23 cellular contexts compared by ENCODE assay signal in the genomic region with DNA sequence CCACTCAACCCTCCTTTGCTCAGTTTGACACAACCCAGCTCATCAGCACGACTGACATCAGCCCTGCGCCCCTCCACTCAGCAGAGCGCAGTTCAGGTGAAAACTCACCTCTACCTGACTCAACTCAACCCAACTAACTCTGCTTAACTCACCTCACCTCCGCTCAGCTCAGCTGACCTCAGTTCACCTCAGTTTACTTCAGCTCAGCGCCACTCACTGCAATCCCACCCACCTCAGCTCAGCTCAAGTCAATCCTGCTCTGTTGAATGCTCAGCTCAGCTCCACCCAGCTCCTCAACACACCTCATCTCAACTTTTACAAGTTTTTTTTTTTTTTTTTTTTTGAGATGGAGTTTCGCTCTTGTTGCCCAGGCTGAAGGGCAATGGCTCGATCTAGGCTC. TPM values are rescaled to one million over a fixed set of nuclear protein-coding genes. Genes with fewer than 3 reads are reported as not detected.
DNase-seq lines count a peak whose midpoint lies in the region; ATAC-seq, FAIRE-seq and TF ChIP-seq lines count a peak whose summit lies in the region.
"Had no signal": no experiment of that assay in that cellular context is flagged by ENCODE, and none has a peak within 500 bp of the region (broad histone marks: within the 10 kb centered on the region; RNA-seq: fewer than 3 reads in every experiment).

No MANE protein-coding gene starts in this region.

- FAIRE-seq in kidney (lab: Jason Lieb, UNC): no peak
- FAIRE-seq: D721Med had no signal

- no peaks in the 10 kb centered on the region for H3K79me2 ChIP-seq in mammary epithelial cell (ENCODE audit: insufficient read depth, low read length)

- no peaks in the 10 kb centered on the region for H3K27me3 Mint-ChIP-seq in stimulated activated naive CD8-positive, alpha-beta T cell treated with anti-CD3 and anti-CD28 coated beads, Interleukin-15, Interleukin-2, amounts not matched to agents 100 ng/mL and 50 ng/mL, for 24 hours
- H3K27me3 Mint-ChIP-seq: CD8-positive, alpha-beta memory T cell had no signal

- intact Hi-C loops in kidney (cut with DNase I) (no loop called here), mammary epithelial cell (cut with micrococcal nuclease) (no loop called here)

- CTCF ChIA-PET in mammary epithelial cell (lab: Charles Lee; ENCODE audit: low non-redundant PET): no interaction called here

- peaks cover 18% of the 10 kb centered on the region for H3K4me1 Mint-ChIP-seq in stimulated activated naive CD8-positive, alpha-beta T cell treated with anti-CD3 and anti-CD28 coated beads, Interleukin-15, Interleukin-2, amounts not matched to agents 100 ng/mL and 50 ng/mL, for 24 hours (ENCODE audit: low read depth)
- H3K4me1 Mint-ChIP-seq: CD8-positive, alpha-beta memory T cell had no signal

- ATAC-seq in stimulated activated naive CD8-positive, alpha-beta T cell treated with anti-CD3 and anti-CD28 coated beads, Interleukin-15, Interleukin-2, amounts not matched to agents 100 U/mL and 50 U/mL, for 24 hours: no peak
- ATAC-seq in HG03135 (IDR thresholded peaks at IDR 0.05; ENCODE audit: unreplicated experiment) (no peak), HG02571 (IDR thresholded peaks at IDR 0.05; ENCODE audit: unreplicated experiment) (no peak)
- ATAC-seq: Panc1, SK-N-SH treated with all-trans-retinoic acid at 6 μM for 48 hours had no signal

- H3K9me3 Mint-ChIP-seq in stimulated activated naive CD8-positive, alpha-beta T cell treated with anti-CD3 and anti-CD28 coated beads, Interleukin-15, Interleukin-2, amounts not matched to agents 100 ng/mL and 50 ng/mL, for 24 hours: no peaks in the 10 kb centered on the region
- H3K9me3 Mint-ChIP-seq: CD8-positive, alpha-beta memory T cell had no signal

- peak overlapping the region; percentile 34 for H3K27ac Mint-ChIP-seq in stimulated activated naive CD8-positive, alpha-beta T cell treated with anti-CD3 and anti-CD28 coated beads, Interleukin-15, Interleukin-2, amounts not matched to agents 100 ng/mL and 50 ng/mL, for 24 hours
- H3K27ac Mint-ChIP-seq: CD8-positive, alpha-beta memory T cell had no signal

- BruUV-seq in mammary epithelial cell (replicated peaks; lab: Mats Ljungman, UMichigan): no TSS peak

- no peak overlapping the region for H3K4me3 Mint-ChIP-seq in stimulated activated naive CD8-positive, alpha-beta T cell treated with anti-CD3 and anti-CD28 coated beads, Interleukin-15, Interleukin-2, amounts not matched to agents 100 ng/mL and 50 ng/mL, for 24 hours

- dilution Hi-C loops in mammary epithelial cell (cut with HindIII; ENCODE audit: low sequenced_read_pairs): loop anchor here (5.0 kb wide), 1 partner anchor 33 kb away; no protein-coding TSS in a partner anchor

- H3K9me3 ChIP-seq in kidney (ENCODE audit: control insufficient read depth in 1 of 2, low read length in 2 of 2) (no peaks in the 10 kb centered on the region), mammary epithelial cell (replicated peaks; ENCODE audit: insufficient read depth, low read length) (no peaks in the 10 kb centered on the region)

- in situ Hi-C loops in mammary epithelial cell (cut with MboI; ENCODE audit: low sequenced_read_pairs in 2 of 2): no loop called here

- no peak overlapping the region for H2AFZ ChIP-seq in mammary epithelial cell (ENCODE audit: low read depth, low read length)

- no peak for TF ChIP-seq CTCF in kidney (IDR thresholded peaks at IDR 0.05; ENCODE audit: borderline replicate concordance, extremely low read depth, insufficient read depth)
- no peak for TF ChIP-seq CTCF in mammary epithelial cell (conservative IDR thresholded peaks at IDR 0.05 in 1 of 2, IDR thresholded peaks at IDR 0.05 in 1 of 2; ENCODE audit: extremely low read depth in 1 of 2, insufficient read depth in 1 of 2, low read depth in 1 of 2, low read length in 2 of 2)

- H3K27ac ChIP-seq in kidney (ENCODE audit: low read depth in 2 of 2, low read length in 2 of 2) (no peak overlapping the region), mammary epithelial cell (ENCODE audit: insufficient read depth, low read depth, low read length) (no peak overlapping the region)
- H3K27ac ChIP-seq: KMS-11 had no signal

- no peak overlapping the region for H3K4me3 ChIP-seq in kidney (ENCODE audit: low read length in 2 of 2)
- no peak overlapping the region for H3K4me3 ChIP-seq in mammary epithelial cell (replicated peaks in 1 of 3; ENCODE audit: insufficient read depth in 1 of 3, low read depth in 2 of 3, low read length in 3 of 3)

- no peak overlapping the region for H3K9ac ChIP-seq in kidney (ENCODE audit: low read length in 2 of 2)
- H3K9ac ChIP-seq in mammary epithelial cell (ENCODE audit: insufficient read depth, low read length): no peak overlapping the region
- H3K9ac ChIP-seq: KMS-11 had no signal

- peaks cover 0 to under 1% of the 10 kb centered on the region in 2 donors for H3K4me1 ChIP-seq in kidney (ENCODE audit: control insufficient read depth in 1 of 2, insufficient read depth in 1 of 2, low read depth in 1 of 2, low read length in 2 of 2)
- peaks cover 18% of the 10 kb centered on the region for H3K4me1 ChIP-seq in mammary epithelial cell (ENCODE audit: insufficient read depth, low read length)

- DNase-seq in stimulated activated naive CD8-positive, alpha-beta T cell treated with anti-CD3 and anti-CD28 coated beads, Interleukin-15, Interleukin-2, amounts not matched to agents 100 U/mL and 50 U/mL, for 24 hours: no peak
- DNase-seq in kidney (peak; percentile 12), putamen (ENCODE audit: low spot score) (peak; percentile 61), mammary epithelial cell (no peak)
- DNase-seq: AML-193; C1 segment of cervical spinal cord; DMS53; GDM1; GOT3; NCI-H1105; NCI-H2029 treated with DMSO at 0.1 percent for 48 hours; NCI-H226; NCI-H510A treated with DMSO at 0.1 percent for 48 hours; NCI-H748 treated with DMSO at 0.1 percent for 48 hours; NK-92 treated with Interleukin-12 subunit alpha and Interleukin-12 subunit beta, amount 100 ng/mL, for 24 hours had no signal

- no peaks in the 10 kb centered on the region for H3K36me3 ChIP-seq in kidney (ENCODE audit: control insufficient read depth in 1 of 2, insufficient read depth in 2 of 2, low read length in 2 of 2)
- no peaks in the 10 kb centered on the region for H3K36me3 ChIP-seq in mammary epithelial cell (ENCODE audit: insufficient read depth, low read length)

- H3K36me3 Mint-ChIP-seq in stimulated activated naive CD8-positive, alpha-beta T cell treated with anti-CD3 and anti-CD28 coated beads, Interleukin-15, Interleukin-2, amounts not matched to agents 100 ng/mL and 50 ng/mL, for 24 hours (ENCODE audit: low read depth): no peaks in the 10 kb centered on the region
- H3K36me3 Mint-ChIP-seq: CD8-positive, alpha-beta memory T cell had no signal

- H3K27me3 ChIP-seq in mammary epithelial cell (ENCODE audit: insufficient read depth, low read length): no peaks in the 10 kb centered on the region

- H4K20me1 ChIP-seq in mammary epithelial cell (ENCODE audit: insufficient read depth, low read length): no peaks in the 10 kb centered on the region

- H3K4me2 ChIP-seq in mammary epithelial cell (ENCODE audit: insufficient read depth, low read depth, low read length): no peak overlapping the region
- H3K4me2 ChIP-seq: KMS-11 had no signal

- 84% methylated on average over 6 of the region's 7 CpGs for WGBS in mammary epithelial cell (ENCODE audit: low coverage, missing lambda C conversion rate)

RNA-seq across cellular contexts. Expression of a gene that starts 39.6 kb away (rescaled TPM):
- 81.4 TPM for total RNA-seq in kidney
- 33.6 TPM for polyA plus RNA-seq in kidney (ENCODE audit: insufficient read depth, low read depth, low replicate concordance)
- 100 to 1,000 TPM in 1 of 2 donors, 10 to 100 TPM in 1; 81.9 to 166 TPM for total RNA-seq in mammary epithelial cell
- polyA plus RNA-seq in mammary epithelial cell: 35.3 TPM
- polyA minus RNA-seq in mammary epithelial cell: 6.8 TPM

Comparison
In these comparisons a context has a peak if more than half of its experiments do, and no peak if none do; other contexts are left out.
1. DNase-seq: peak in kidney (single experiment) and putamen (single experiment); none in stimulated activated naive CD8-positive, alpha-beta T cell treated with anti-CD3 and anti-CD28 coated beads, Interleukin-15, Interleukin-2, amounts not matched to agents 100 U/mL and 50 U/mL, for 24 hours (single experiment) and mammary epithelial cell (single experiment).